ENCODE assay signal across 7 cellular contexts in genomic region chr20:43942661-43943285, GRCh38. TPM values are rescaled to one million over a fixed set of nuclear protein-coding genes. Genes with fewer than 3 reads are reported as not detected.
DNase-seq lines count a peak whose midpoint lies in the region; ATAC-seq lines count a peak whose summit lies in the region.

No MANE protein-coding gene starts in this region.

- H3K27me3 Mint-ChIP-seq in activated naive CD8-positive, alpha-beta T cell treated with anti-CD3 and anti-CD28 coated beads, Interleukin-2, amount 50 U/mL, for 24 hours = peaks cover 40% of the 10 kb centered on the region

- H3K36me3 Mint-ChIP-seq in activated naive CD8-positive, alpha-beta T cell treated with anti-CD3 and anti-CD28 coated beads, Interleukin-2, amount 50 U/mL, for 24 hours (ENCODE audit: low read depth) = no peaks in the 10 kb centered on the region

- H3K27ac Mint-ChIP-seq in activated naive CD8-positive, alpha-beta T cell treated with anti-CD3 and anti-CD28 coated beads, Interleukin-2, amount 50 U/mL, for 24 hours = peak overlapping the region; percentile 44

- DNase-seq in GM04503 (ENCODE audit: low read depth) (peak; percentile 55), NCI-H2107 (lab: John Stamatoyannopoulos, UW) (peak; percentile 15), myocyte (ENCODE audit: low read depth) (peak; percentile 47), NCI-H1930 (lab: John Stamatoyannopoulos, UW) (no peak), GOT3 (lab: John Stamatoyannopoulos, UW) (no peak)
- DNase-seq in activated naive CD8-positive, alpha-beta T cell treated with anti-CD3 and anti-CD28 coated beads, Interleukin-2, amount 50 U/mL, for 24 hours = no peak

- peaks cover 39% of the 10 kb centered on the region for H3K4me1 Mint-ChIP-seq in activated naive CD8-positive, alpha-beta T cell treated with anti-CD3 and anti-CD28 coated beads, Interleukin-2, amount 50 U/mL, for 24 hours

- H3K9me3 Mint-ChIP-seq in activated naive CD8-positive, alpha-beta T cell treated with anti-CD3 and anti-CD28 coated beads, Interleukin-2, amount 50 U/mL, for 24 hours = no peaks in the 10 kb centered on the region

- ATAC-seq in GM21515 (IDR thresholded peaks at IDR 0.05; ENCODE audit: unreplicated experiment) = peak; percentile 65
- ATAC-seq in activated naive CD8-positive, alpha-beta T cell treated with anti-CD3 and anti-CD28 coated beads, Interleukin-2, amount 50 U/mL, for 24 hours = peak; percentile 63

- H3K4me3 Mint-ChIP-seq in activated naive CD8-positive, alpha-beta T cell treated with anti-CD3 and anti-CD28 coated beads, Interleukin-2, amount 50 U/mL, for 24 hours = no peak overlapping the region

RNA-seq across cellular contexts. Expression of gene TOX2, which starts 28.1 kb away (rescaled TPM):
- total RNA-seq in myocyte = 0.16 and 0.70 TPM in 2 replicates
- 1.6 TPM for polyA plus RNA-seq in myocyte (2012)

Comparison
In these comparisons a context has a peak if more than half of its experiments do, and no peak if none do; other contexts are left out.
1. DNase-seq: peak in GM04503 (single experiment), NCI-H2107 (single experiment) and myocyte (single experiment); none in activated naive CD8-positive, alpha-beta T cell treated with anti-CD3 and anti-CD28 coated beads, Interleukin-2, amount 50 U/mL, for 24 hours (single experiment), NCI-H1930 (0 of 2) and GOT3 (single experiment).